Comparison of ENCODE assay signal across 11 cellular contexts in the genomic region with DNA sequence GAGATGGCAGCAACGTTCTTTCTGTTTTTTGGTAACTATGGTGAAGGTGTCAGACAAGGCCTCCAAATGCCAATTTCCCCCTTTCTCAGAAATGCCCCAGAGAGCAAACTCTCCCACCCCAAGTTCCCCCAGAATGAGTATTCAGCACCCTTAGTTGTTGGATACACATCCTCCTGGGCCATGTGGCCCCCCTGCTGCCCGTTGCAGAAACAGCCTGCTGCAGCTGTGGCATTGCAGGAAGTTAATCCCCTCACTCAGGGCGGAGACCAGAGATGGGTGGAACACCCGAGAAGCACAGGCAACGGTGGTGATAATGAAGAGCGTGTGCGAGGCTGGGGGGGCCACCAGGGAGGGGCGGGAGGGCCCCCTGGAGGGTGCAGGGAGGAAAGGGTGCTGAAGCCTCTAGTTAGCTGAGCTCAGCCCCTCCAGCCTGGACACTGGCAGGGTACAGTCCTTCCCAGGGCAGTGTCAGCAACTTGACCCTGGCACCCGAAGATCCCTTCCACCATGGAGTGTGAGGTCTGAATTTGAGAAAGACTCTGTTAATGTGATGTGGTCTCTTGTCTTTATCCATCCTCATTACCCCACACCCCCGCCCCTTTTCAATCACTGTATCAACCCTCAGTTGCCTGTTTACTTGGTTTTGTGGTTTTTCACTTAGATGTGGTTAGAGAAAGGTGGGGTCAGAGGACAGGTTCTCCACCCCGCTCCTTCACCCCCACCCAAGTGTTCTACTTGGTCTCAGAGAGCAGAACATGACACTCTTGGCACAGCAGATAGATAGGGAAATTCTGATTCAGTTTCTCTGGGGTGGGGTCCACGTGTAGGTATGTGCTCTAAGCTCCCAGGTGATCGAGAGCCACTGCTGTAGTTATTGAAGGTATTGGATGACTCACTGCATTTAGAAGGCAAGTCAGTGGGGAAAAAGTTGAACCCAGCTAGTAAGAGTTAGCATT.
A peak's percentile ranks its signal among the peaks of the same experiment; 100 is the strongest.
DNase-seq lines count a peak whose midpoint lies in the region; ATAC-seq and TF ChIP-seq lines count a peak whose summit lies in the region.
"Had no signal": no experiment of that assay in that cellular context is flagged by ENCODE, and none has a peak within 500 bp of the region (broad histone marks: within the 10 kb centered on the region; RNA-seq: fewer than 3 reads in every experiment).

No MANE protein-coding gene starts in this region.

- H3K4me1 ChIP-seq in RWPE2 (ENCODE audit: insufficient read depth, poor library complexity, severe bottlenecking) (peaks cover 46% of the 10 kb centered on the region), endodermal cell (ENCODE audit: control insufficient read depth, insufficient read depth, low read length) (peaks cover 10% of the 10 kb centered on the region), ascending aorta (peaks cover 0 to 2% of the 10 kb centered on the region in 2 donors), left ventricle myocardium inferior (no peaks in the 10 kb centered on the region)

- intact Hi-C loops in ascending aorta (cut with DNase I) (no loop called here), left ventricle myocardium inferior (cut with micrococcal nuclease) (no loop called here)

- TF ChIP-seq CTCF in RWPE2 (IDR thresholded peaks at IDR 0.05; ENCODE audit: poor library complexity, severe bottlenecking) = no peak
- no peak for TF ChIP-seq CTCF in endodermal cell (conservative IDR thresholded peaks at IDR 0.05)
- TF ChIP-seq CTCF in ascending aorta (IDR thresholded peaks at IDR 0.05) = no peak
- no peak for TF ChIP-seq CTCF in left ventricle myocardium inferior (IDR thresholded peaks at IDR 0.05; ENCODE audit: borderline replicate concordance)

- no peaks in the 10 kb centered on the region for H3K9me3 ChIP-seq in RWPE2 (ENCODE audit: severe bottlenecking)
- H3K9me3 ChIP-seq in endodermal cell (ENCODE audit: control insufficient read depth, low read length) = no peaks in the 10 kb centered on the region
- H3K9me3 ChIP-seq in ascending aorta = no peaks in the 10 kb centered on the region
- peaks cover 17% of the 10 kb centered on the region for H3K9me3 ChIP-seq in left ventricle myocardium inferior (replicated peaks)

- 79 to 100% methylated on average over 2 to 12 of the region's 13 CpGs for WGBS in endodermal cell (ENCODE audit: insufficient coverage in 1 of 2, insufficient read length in 1 of 2), 2 experiments

- no peaks in the 10 kb centered on the region for H3K27me3 ChIP-seq in RWPE2 (ENCODE audit: insufficient read depth, poor library complexity, severe bottlenecking)
- H3K27me3 ChIP-seq in endodermal cell (ENCODE audit: control insufficient read depth, insufficient read depth, low read length, poor library complexity, severe bottlenecking) = no peaks in the 10 kb centered on the region
- no peaks in the 10 kb centered on the region for H3K27me3 ChIP-seq in ascending aorta
- H3K27me3 ChIP-seq in left ventricle myocardium inferior (ENCODE audit: low read depth) = no peaks in the 10 kb centered on the region

- no peaks in the 10 kb centered on the region for H3K27me3 Mint-ChIP-seq in activated CD8-positive, alpha-beta memory T cell treated with anti-CD3 and anti-CD28 coated beads, Interleukin-2, amount 10 ng/mL, durations not matched to agents 7 days and 5 days
- H3K27me3 Mint-ChIP-seq in endodermal cell (ENCODE audit: insufficient read depth) = no peaks in the 10 kb centered on the region

- H3K9me3 Mint-ChIP-seq in activated CD8-positive, alpha-beta memory T cell treated with anti-CD3 and anti-CD28 coated beads, Interleukin-2, amount 10 ng/mL, durations not matched to agents 7 days and 5 days (ENCODE audit: low read depth) = peaks cover 8% of the 10 kb centered on the region
- peaks cover 5% of the 10 kb centered on the region for H3K9me3 Mint-ChIP-seq in endodermal cell
- no peaks in the 10 kb centered on the region for H3K9me3 Mint-ChIP-seq in stimulated activated effector memory CD8-positive, alpha-beta T cell treated with anti-CD3 and anti-CD28 coated beads, Interleukin-12 subunit alpha, Interleukin-12 subunit beta, amount 100 ng/mL, for 72 hours

- H3K36me3 ChIP-seq in RWPE2 (ENCODE audit: low read depth) = no peaks in the 10 kb centered on the region
- H3K36me3 ChIP-seq in endodermal cell (ENCODE audit: control insufficient read depth, insufficient read depth, low read length) = no peaks in the 10 kb centered on the region
- H3K36me3 ChIP-seq in ascending aorta = no peaks in the 10 kb centered on the region
- H3K36me3 ChIP-seq in left ventricle myocardium inferior = no peaks in the 10 kb centered on the region

- H3K4me3 ChIP-seq in RWPE2 (ENCODE audit: severe bottlenecking) (no peak overlapping the region), endodermal cell (ENCODE audit: low read length) (no peak overlapping the region), ascending aorta (no peak overlapping the region), left ventricle myocardium inferior (no peak overlapping the region)
- H3K4me3 ChIP-seq: skin epidermis had no signal

- ATAC-seq in RWPE2 (ENCODE audit: low read depth) = peak; percentile 54
- ATAC-seq in activated CD8-positive, alpha-beta memory T cell treated with anti-CD3 and anti-CD28 coated beads, Interleukin-2, amount 10 ng/mL, durations not matched to agents 7 days and 5 days = peak; percentile 75
- ATAC-seq in stimulated activated effector memory CD8-positive, alpha-beta T cell treated with anti-CD3 and anti-CD28 coated beads, Interleukin-12 subunit alpha, Interleukin-12 subunit beta, amount 100 ng/mL, for 72 hours = peak; percentile 71

- DNase-seq in RWPE2 (ENCODE audit: low spot score) (no peak), endodermal cell (peak; percentile 54), putamen (ENCODE audit: low spot score) (no peak), ascending aorta (ENCODE audit: low spot score in 2 of 2) (no peak), left ventricle myocardium inferior (no peak), OCI-M2 (lab: John Stamatoyannopoulos, UW; ENCODE audit: unreplicated experiment) (no peak)
- peak; percentile 84 for DNase-seq in activated CD8-positive, alpha-beta memory T cell treated with anti-CD3 and anti-CD28 coated beads, Interleukin-2, amount 10 ng/mL, durations not matched to agents 7 days and 5 days
- peak in 1 of 2 donors; percentile 72 for DNase-seq in stimulated activated effector memory CD8-positive, alpha-beta T cell treated with anti-CD3 and anti-CD28 coated beads, Interleukin-12 subunit alpha, Interleukin-12 subunit beta, amount 100 ng/mL, for 72 hours (ENCODE audit: low spot score in 2 of 2)
- DNase-seq: GOT3, SHP77 treated with DMSO at 0.1 percent for 48 hours had no signal

- CTCF ChIA-PET in activated CD8-positive, alpha-beta memory T cell treated with anti-CD3 and anti-CD28 coated beads, Interleukin-2, amount 10 ng/mL, durations not matched to agents 7 days and 5 days (lab: Charles Lee) = interaction anchor here (0.8 to 2.4 kb wide), 4 partner anchors 15 to 165 kb away, joined by 3 to 8 read pairs (median 7); no protein-coding TSS in a partner anchor

- H3K27ac ChIP-seq in RWPE2 (ENCODE audit: poor library complexity, severe bottlenecking) (peak overlapping the region; percentile 98), endodermal cell (ENCODE audit: low read depth, low read length) (no peak overlapping the region), ascending aorta (no peak overlapping the region), left ventricle myocardium inferior (replicated peaks) (no peak overlapping the region)

- H3K36me3 Mint-ChIP-seq in activated CD8-positive, alpha-beta memory T cell treated with anti-CD3 and anti-CD28 coated beads, Interleukin-2, amount 10 ng/mL, durations not matched to agents 7 days and 5 days = peaks cover 11% of the 10 kb centered on the region
- H3K36me3 Mint-ChIP-seq in endodermal cell (ENCODE audit: low read depth) = no peaks in the 10 kb centered on the region
- H3K36me3 Mint-ChIP-seq in stimulated activated effector memory CD8-positive, alpha-beta T cell treated with anti-CD3 and anti-CD28 coated beads, Interleukin-12 subunit alpha, Interleukin-12 subunit beta, amount 100 ng/mL, for 72 hours = peaks cover 11% of the 10 kb centered on the region

- H3K27ac Mint-ChIP-seq in activated CD8-positive, alpha-beta memory T cell treated with anti-CD3 and anti-CD28 coated beads, Interleukin-2, amount 10 ng/mL, durations not matched to agents 7 days and 5 days = peak overlapping the region; percentile 87
- H3K27ac Mint-ChIP-seq in endodermal cell = no peak overlapping the region
- H3K27ac Mint-ChIP-seq in stimulated activated effector memory CD8-positive, alpha-beta T cell treated with anti-CD3 and anti-CD28 coated beads, Interleukin-12 subunit alpha, Interleukin-12 subunit beta, amount 100 ng/mL, for 72 hours = peak overlapping the region; percentile 86

- peak overlapping the region; percentile 22 for H3K4me3 Mint-ChIP-seq in activated CD8-positive, alpha-beta memory T cell treated with anti-CD3 and anti-CD28 coated beads, Interleukin-2, amount 10 ng/mL, durations not matched to agents 7 days and 5 days
- H3K4me3 Mint-ChIP-seq in endodermal cell = no peak overlapping the region
- peak overlapping the region; percentile 56 for H3K4me3 Mint-ChIP-seq in stimulated activated effector memory CD8-positive, alpha-beta T cell treated with anti-CD3 and anti-CD28 coated beads, Interleukin-12 subunit alpha, Interleukin-12 subunit beta, amount 100 ng/mL, for 72 hours

- no peak overlapping the region for H3K9ac ChIP-seq in endodermal cell (ENCODE audit: extremely low read depth, low read length, poor library complexity, severe bottlenecking)

- peaks cover 66% of the 10 kb centered on the region for H3K4me1 Mint-ChIP-seq in activated CD8-positive, alpha-beta memory T cell treated with anti-CD3 and anti-CD28 coated beads, Interleukin-2, amount 10 ng/mL, durations not matched to agents 7 days and 5 days
- peaks cover 24% of the 10 kb centered on the region for H3K4me1 Mint-ChIP-seq in endodermal cell
- H3K4me1 Mint-ChIP-seq in stimulated activated effector memory CD8-positive, alpha-beta T cell treated with anti-CD3 and anti-CD28 coated beads, Interleukin-12 subunit alpha, Interleukin-12 subunit beta, amount 100 ng/mL, for 72 hours = peaks cover 79% of the 10 kb centered on the region

Comparison
In these comparisons a context has a peak if more than half of its experiments do, and no peak if none do; other contexts are left out.
1. DNase-seq: peak in activated CD8-positive, alpha-beta memory T cell treated with anti-CD3 and anti-CD28 coated beads, Interleukin-2, amount 10 ng/mL, durations not matched to agents 7 days and 5 days (single experiment) and endodermal cell (single experiment); none in RWPE2 (single experiment), putamen (single experiment), ascending aorta (0 of 2), left ventricle myocardium inferior (single experiment) and OCI-M2 (single experiment).
2. Peak in every context shown above with its lines, with median percentiles within 50 percentile points of each other: ATAC-seq.